In the genomic region with DNA sequence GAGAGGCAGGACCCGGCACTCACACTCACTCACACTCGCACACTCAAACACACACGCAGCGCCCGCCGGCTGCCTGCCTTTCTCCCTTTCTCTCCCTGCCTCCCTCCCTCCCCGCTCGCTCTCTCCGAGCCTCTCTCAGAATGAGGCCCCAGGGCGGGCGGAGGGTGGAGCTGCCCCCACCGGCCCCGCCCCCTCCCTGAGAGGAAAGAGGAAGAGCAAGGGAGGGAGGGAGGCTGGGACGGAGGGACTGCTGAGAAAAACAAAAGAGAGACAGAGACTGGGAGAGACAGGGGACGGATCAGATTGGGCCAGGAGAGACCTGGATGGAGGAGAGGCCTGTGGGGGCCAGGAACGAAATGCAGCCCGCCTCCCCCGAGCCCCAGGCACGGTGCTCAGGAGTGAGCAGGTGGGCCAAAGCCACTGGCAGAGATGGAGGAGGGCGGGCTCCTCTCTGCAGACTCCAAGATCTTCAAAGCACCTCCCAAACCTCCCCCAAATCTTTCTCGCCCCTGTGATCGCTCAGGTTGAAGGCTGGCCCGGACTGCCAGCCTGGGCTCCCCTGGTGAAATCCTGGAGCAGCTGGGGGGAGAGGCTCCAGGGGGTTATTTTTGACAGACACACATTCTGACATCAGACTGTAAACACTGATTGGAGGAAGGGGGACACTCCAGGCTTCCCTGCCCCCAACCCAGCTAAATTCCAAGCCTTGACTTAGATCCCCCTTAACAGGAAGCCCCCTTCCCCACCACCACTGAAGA, we compare ENCODE assay signal across 8 cellular contexts. TPM values are rescaled to one million over a fixed set of nuclear protein-coding genes. Genes with fewer than 3 reads are reported as not detected.
DNase-seq lines count a peak whose midpoint lies in the region; ATAC-seq and TF ChIP-seq lines count a peak whose summit lies in the region.

No MANE protein-coding gene starts in this region.

- H3K27me3 ChIP-seq in liver (ENCODE audit: control insufficient read depth in 4 of 4, insufficient read depth in 4 of 4, low read length in 3 of 4): no peaks in the 10 kb centered on the region

- no peaks in the 10 kb centered on the region for H3K9me3 ChIP-seq in liver (ENCODE audit: control insufficient read depth in 4 of 4, low read length in 3 of 4)

- H3K4me1 Mint-ChIP-seq in dendritic cell treated with granulocyte-macrophage colony-stimulating factor and Interleukin-4, amounts not matched to agents 40 ng/mL and 50 ng/mL, for 4 days (ENCODE audit: low read depth): peaks cover 68% of the 10 kb centered on the region

- 11% methylated on average over 23 of the region's 23 CpGs for WGBS in liver

- H3K27ac ChIP-seq in liver (ENCODE audit: low read depth in 1 of 2, low read length in 2 of 2): peak overlapping the region; percentile 65 to 70

- TF ChIP-seq RAD21 in liver (IDR thresholded peaks at IDR 0.05): peak in 1 of 2 donors; percentile 53

- peaks cover 6 to 14% (median 11%) of the 10 kb centered on the region in 4 donors for H3K36me3 ChIP-seq in liver (ENCODE audit: control insufficient read depth in 4 of 4, insufficient read depth in 3 of 4, low read depth in 1 of 4, low read length in 3 of 4)

- H3K36me3 Mint-ChIP-seq in dendritic cell treated with granulocyte-macrophage colony-stimulating factor and Interleukin-4, amounts not matched to agents 40 ng/mL and 50 ng/mL, for 4 days (ENCODE audit: low read depth): peaks cover 37% of the 10 kb centered on the region

- H3K4me1 ChIP-seq in liver (ENCODE audit: control insufficient read depth in 4 of 4, insufficient read depth in 4 of 4, low read length in 3 of 4): peaks cover 16 to 60% (median 52%) of the 10 kb centered on the region in 4 donors

- peak overlapping the region; percentile 5 to 42 for H3K9ac ChIP-seq in liver (ENCODE audit: low read depth in 1 of 2, low read length in 2 of 2)

- no peaks in the 10 kb centered on the region for H3K9me3 Mint-ChIP-seq in dendritic cell treated with granulocyte-macrophage colony-stimulating factor and Interleukin-4, amounts not matched to agents 40 ng/mL and 50 ng/mL, for 4 days

- intact Hi-C loops in dendritic cell treated with granulocyte-macrophage colony-stimulating factor and Interleukin-4, amounts not matched to agents 40 ng/mL and 50 ng/mL, for 4 days (cut with micrococcal nuclease): loop anchor here (5.0 kb wide), 1 partner anchor 48 kb away; the partner anchor contains the start of gene HPS6

- peak; percentile 85 for DNase-seq in AG08396 (ENCODE audit: low spot score)
- peak; percentile 81 for DNase-seq in NCI-H460 (ENCODE audit: extremely low read depth, low read depth)
- peak; percentile 80 for DNase-seq in activated CD4-positive, alpha-beta T cell treated with anti-CD3 and anti-CD28 coated beads, Interleukin-2, amount 50 U/mL, for 1 hour
- peak; percentile 88 for DNase-seq in stimulated activated CD4-positive, alpha-beta T cell treated with anti-CD3 and anti-CD28 coated beads, Interleukin-4, amount 100 ng/mL, for 24 hours

- H3K4me3 Mint-ChIP-seq in dendritic cell treated with granulocyte-macrophage colony-stimulating factor and Interleukin-4, amounts not matched to agents 40 ng/mL and 50 ng/mL, for 4 days: peak overlapping the region; percentile 86

- peak overlapping the region; percentile 91 for H3K27ac Mint-ChIP-seq in dendritic cell treated with granulocyte-macrophage colony-stimulating factor and Interleukin-4, amounts not matched to agents 40 ng/mL and 50 ng/mL, for 4 days

- ATAC-seq in GM18868 (IDR thresholded peaks at IDR 0.05; ENCODE audit: unreplicated experiment): peak; percentile 56
- peak; percentile 50 for ATAC-seq in HG03135 (IDR thresholded peaks at IDR 0.05; ENCODE audit: unreplicated experiment)

- no peak for TF ChIP-seq CTCF in liver (IDR thresholded peaks at IDR 0.05; ENCODE audit: low read depth, low read length, missing input control)

- H3K4me3 ChIP-seq in liver (ENCODE audit: low read depth in 1 of 3, low read length in 3 of 3): peak overlapping the region; percentile 34 to 79 (median 61)

- H3K27me3 Mint-ChIP-seq in dendritic cell treated with granulocyte-macrophage colony-stimulating factor and Interleukin-4, amounts not matched to agents 40 ng/mL and 50 ng/mL, for 4 days: no peaks in the 10 kb centered on the region

TF ChIP-seq in liver, 16 proteins besides CTCF, POLR2A, EP300 and RAD21:
- TF ChIP-seq TAF1 (conservative IDR thresholded peaks at IDR 0.05) (peak; percentile 60), HNF4A (conservative IDR thresholded peaks at IDR 0.05) (no peak), MAX (IDR thresholded peaks at IDR 0.05) (no peak), GABPA (IDR thresholded peaks at IDR 0.05 in 1 of 2, conservative IDR thresholded peaks at IDR 0.05 in 1 of 2) (no peak), SP1 (IDR thresholded peaks at IDR 0.05) (peak; percentile 47), YY1 (IDR thresholded peaks at IDR 0.05) (peak; percentile 57), ATF3 (IDR thresholded peaks at IDR 0.05) (no peak)
- TF ChIP-seq, protein P1, sequence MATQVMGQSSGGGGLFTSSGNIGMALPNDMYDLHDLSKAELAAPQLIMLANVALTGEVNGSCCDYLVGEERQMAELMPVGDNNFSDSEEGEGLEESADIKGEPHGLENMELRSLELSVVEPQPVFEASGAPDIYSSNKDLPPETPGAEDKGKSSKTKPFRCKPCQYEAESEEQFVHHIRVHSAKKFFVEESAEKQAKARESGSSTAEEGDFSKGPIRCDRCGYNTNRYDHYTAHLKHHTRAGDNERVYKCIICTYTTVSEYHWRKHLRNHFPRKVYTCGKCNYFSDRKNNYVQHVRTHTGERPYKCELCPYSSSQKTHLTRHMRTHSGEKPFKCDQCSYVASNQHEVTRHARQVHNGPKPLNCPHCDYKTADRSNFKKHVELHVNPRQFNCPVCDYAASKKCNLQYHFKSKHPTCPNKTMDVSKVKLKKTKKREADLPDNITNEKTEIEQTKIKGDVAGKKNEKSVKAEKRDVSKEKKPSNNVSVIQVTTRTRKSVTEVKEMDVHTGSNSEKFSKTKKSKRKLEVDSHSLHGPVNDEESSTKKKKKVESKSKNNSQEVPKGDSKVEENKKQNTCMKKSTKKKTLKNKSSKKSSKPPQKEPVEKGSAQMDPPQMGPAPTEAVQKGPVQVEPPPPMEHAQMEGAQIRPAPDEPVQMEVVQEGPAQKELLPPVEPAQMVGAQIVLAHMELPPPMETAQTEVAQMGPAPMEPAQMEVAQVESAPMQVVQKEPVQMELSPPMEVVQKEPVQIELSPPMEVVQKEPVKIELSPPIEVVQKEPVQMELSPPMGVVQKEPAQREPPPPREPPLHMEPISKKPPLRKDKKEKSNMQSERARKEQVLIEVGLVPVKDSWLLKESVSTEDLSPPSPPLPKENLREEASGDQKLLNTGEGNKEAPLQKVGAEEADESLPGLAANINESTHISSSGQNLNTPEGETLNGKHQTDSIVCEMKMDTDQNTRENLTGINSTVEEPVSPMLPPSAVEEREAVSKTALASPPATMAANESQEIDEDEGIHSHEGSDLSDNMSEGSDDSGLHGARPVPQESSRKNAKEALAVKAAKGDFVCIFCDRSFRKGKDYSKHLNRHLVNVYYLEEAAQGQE (IDR thresholded peaks at IDR 0.05): peak; percentile 29

RNA-seq across cellular contexts. Expression of gene LDB1, which starts 5.1 kb away (rescaled TPM):
- total RNA-seq in NCI-H460 (2014; rRNA removed; shearing (Covaris generic)): 25.1 and 27.0 TPM in 2 replicates
- polyA plus RNA-seq in NCI-H460 (2014; cell fraction: nucleus; rRNA removed): 95.4 and 107 TPM in 2 replicates
- total RNA-seq in liver: 10 to 100 TPM; 11.9 to 51.9 TPM
- polyA plus RNA-seq in liver: 1 to 10 TPM; 2.4 to 8.6 TPM

RNA-seq across cellular contexts. Expression of gene PPRC1, which starts 17.8 kb away (rescaled TPM):
- total RNA-seq in NCI-H460 (2014; rRNA removed; shearing (Covaris generic)): 24.1 and 26.4 TPM in 2 replicates
- polyA plus RNA-seq in NCI-H460 (2014; cell fraction: nucleus; rRNA removed): 53.6 and 58.5 TPM in 2 replicates
- 1 to 10 TPM; 7.5 to 9.9 TPM for total RNA-seq in liver
- 10 to 100 TPM in 1 of 2 donors, 1 to 10 TPM in 1; 4.9 to 10.1 TPM for polyA plus RNA-seq in liver

RNA-seq across cellular contexts. Expression of gene NOLC1, which starts 37.1 kb away (rescaled TPM):
- total RNA-seq in NCI-H460 (2014; rRNA removed; shearing (Covaris generic)): 132 and 151 TPM in 2 replicates
- polyA plus RNA-seq in NCI-H460 (2014; cell fraction: nucleus; rRNA removed): 88.3 and 112 TPM in 2 replicates
- total RNA-seq in liver: 10 to 100 TPM; 16.9 to 23.8 TPM
- polyA plus RNA-seq in liver: 10 to 100 TPM; 11.6 to 26.3 TPM

RNA-seq across cellular contexts. Expression of gene HPS6, which starts 49.9 kb away (rescaled TPM):
- 16.7 and 19.5 TPM in 2 replicates for total RNA-seq in NCI-H460 (2014; rRNA removed; shearing (Covaris generic))
- polyA plus RNA-seq in NCI-H460 (2014; cell fraction: nucleus; rRNA removed): 23.1 and 27.5 TPM in 2 replicates
- 10 to 100 TPM; 11.8 to 13.7 TPM for total RNA-seq in liver
- 1 to 10 TPM; 2.5 to 8.2 TPM for polyA plus RNA-seq in liver

RNA-seq across cellular contexts. Expression of gene ARMH3, which starts 59.1 kb away (rescaled TPM):
- total RNA-seq in NCI-H460 (2014; rRNA removed; shearing (Covaris generic)): 6.6 and 7.9 TPM in 2 replicates
- polyA plus RNA-seq in NCI-H460 (2014; cell fraction: nucleus; rRNA removed): 4.7 and 4.8 TPM in 2 replicates
- total RNA-seq in liver: 10 to 100 TPM in 1 of 2 donors, 1 to 10 TPM in 1; 8.7 to 14.9 TPM
- polyA plus RNA-seq in liver: 1 to 10 TPM; 5.3 to 9.6 TPM

Comparison
In these comparisons a context has a peak if more than half of its experiments do, and no peak if none do; other contexts are left out.
1. Peak in every context shown above with its lines: DNase-seq, ATAC-seq, H3K4me3 ChIP-seq and H3K27ac ChIP-seq.